1 cellular context compared by ENCODE assay signal in genomic region chr17:75098861-75099260, GRCh38.
TF ChIP-seq lines count a peak whose summit lies in the region.

No MANE protein-coding gene starts in this region.

TF ChIP-seq in HCT116, 20 proteins besides CTCF, POLR2A, EP300 and RAD21:
- TF ChIP-seq JUND (IDR thresholded peaks at IDR 0.05) = no peak
- TF ChIP-seq TCF7L2 (IDR thresholded peaks at IDR 0.05; ENCODE audit: borderline replicate concordance, extremely low read depth, insufficient read depth, insufficient read length) = no peak
- no peak for TF ChIP-seq EZH2phosphoT487 (IDR thresholded peaks at IDR 0.05; ENCODE audit: borderline replicate concordance)
- TF ChIP-seq ZNF274 (IDR thresholded peaks at IDR 0.05; ENCODE audit: low read depth, low read length) = no peak
- TF ChIP-seq ATF3 (IDR thresholded peaks at IDR 0.05) = no peak
- no peak for TF ChIP-seq YY1 (IDR thresholded peaks at IDR 0.05; ENCODE audit: extremely low read depth, insufficient replicate concordance, low read depth, low read length)
- no peak for TF ChIP-seq ZBTB33 (IDR thresholded peaks at IDR 0.05; ENCODE audit: extremely low read depth, insufficient replicate concordance, low read length)
- no peak for TF ChIP-seq CEBPB (IDR thresholded peaks at IDR 0.05; ENCODE audit: low read depth)
- TF ChIP-seq CBX3 (IDR thresholded peaks at IDR 0.05; ENCODE audit: low read depth) = no peak
- TF ChIP-seq SIN3A (IDR thresholded peaks at IDR 0.05; ENCODE audit: low read depth) = no peak
- no peak for TF ChIP-seq ZFX (IDR thresholded peaks at IDR 0.05)
- TF ChIP-seq, protein P1, sequence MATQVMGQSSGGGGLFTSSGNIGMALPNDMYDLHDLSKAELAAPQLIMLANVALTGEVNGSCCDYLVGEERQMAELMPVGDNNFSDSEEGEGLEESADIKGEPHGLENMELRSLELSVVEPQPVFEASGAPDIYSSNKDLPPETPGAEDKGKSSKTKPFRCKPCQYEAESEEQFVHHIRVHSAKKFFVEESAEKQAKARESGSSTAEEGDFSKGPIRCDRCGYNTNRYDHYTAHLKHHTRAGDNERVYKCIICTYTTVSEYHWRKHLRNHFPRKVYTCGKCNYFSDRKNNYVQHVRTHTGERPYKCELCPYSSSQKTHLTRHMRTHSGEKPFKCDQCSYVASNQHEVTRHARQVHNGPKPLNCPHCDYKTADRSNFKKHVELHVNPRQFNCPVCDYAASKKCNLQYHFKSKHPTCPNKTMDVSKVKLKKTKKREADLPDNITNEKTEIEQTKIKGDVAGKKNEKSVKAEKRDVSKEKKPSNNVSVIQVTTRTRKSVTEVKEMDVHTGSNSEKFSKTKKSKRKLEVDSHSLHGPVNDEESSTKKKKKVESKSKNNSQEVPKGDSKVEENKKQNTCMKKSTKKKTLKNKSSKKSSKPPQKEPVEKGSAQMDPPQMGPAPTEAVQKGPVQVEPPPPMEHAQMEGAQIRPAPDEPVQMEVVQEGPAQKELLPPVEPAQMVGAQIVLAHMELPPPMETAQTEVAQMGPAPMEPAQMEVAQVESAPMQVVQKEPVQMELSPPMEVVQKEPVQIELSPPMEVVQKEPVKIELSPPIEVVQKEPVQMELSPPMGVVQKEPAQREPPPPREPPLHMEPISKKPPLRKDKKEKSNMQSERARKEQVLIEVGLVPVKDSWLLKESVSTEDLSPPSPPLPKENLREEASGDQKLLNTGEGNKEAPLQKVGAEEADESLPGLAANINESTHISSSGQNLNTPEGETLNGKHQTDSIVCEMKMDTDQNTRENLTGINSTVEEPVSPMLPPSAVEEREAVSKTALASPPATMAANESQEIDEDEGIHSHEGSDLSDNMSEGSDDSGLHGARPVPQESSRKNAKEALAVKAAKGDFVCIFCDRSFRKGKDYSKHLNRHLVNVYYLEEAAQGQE (IDR thresholded peaks at IDR 0.05; ENCODE audit: low read depth) = no peak
- TF ChIP-seq EZH2 (IDR thresholded peaks at IDR 0.05) = no peak
- no peak for TF ChIP-seq SP1 (IDR thresholded peaks at IDR 0.05; ENCODE audit: low read depth)
- TF ChIP-seq, protein P2, sequence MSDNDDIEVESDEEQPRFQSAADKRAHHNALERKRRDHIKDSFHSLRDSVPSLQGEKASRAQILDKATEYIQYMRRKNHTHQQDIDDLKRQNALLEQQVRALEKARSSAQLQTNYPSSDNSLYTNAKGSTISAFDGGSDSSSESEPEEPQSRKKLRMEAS (IDR thresholded peaks at IDR 0.05) = no peak
- TF ChIP-seq FOSL1 (IDR thresholded peaks at IDR 0.05; ENCODE audit: low read depth) = no peak
- TF ChIP-seq POLR2AphosphoS5 (IDR thresholded peaks at IDR 0.05; ENCODE audit: low read depth, low read length) = no peak
- no peak for TF ChIP-seq EGR1 (IDR thresholded peaks at IDR 0.05; ENCODE audit: low read depth)
- no peak for TF ChIP-seq ELF1 (IDR thresholded peaks at IDR 0.05; ENCODE audit: borderline replicate concordance, low read depth)
